8 cellular contexts compared by ENCODE assay signal in the genomic region with DNA sequence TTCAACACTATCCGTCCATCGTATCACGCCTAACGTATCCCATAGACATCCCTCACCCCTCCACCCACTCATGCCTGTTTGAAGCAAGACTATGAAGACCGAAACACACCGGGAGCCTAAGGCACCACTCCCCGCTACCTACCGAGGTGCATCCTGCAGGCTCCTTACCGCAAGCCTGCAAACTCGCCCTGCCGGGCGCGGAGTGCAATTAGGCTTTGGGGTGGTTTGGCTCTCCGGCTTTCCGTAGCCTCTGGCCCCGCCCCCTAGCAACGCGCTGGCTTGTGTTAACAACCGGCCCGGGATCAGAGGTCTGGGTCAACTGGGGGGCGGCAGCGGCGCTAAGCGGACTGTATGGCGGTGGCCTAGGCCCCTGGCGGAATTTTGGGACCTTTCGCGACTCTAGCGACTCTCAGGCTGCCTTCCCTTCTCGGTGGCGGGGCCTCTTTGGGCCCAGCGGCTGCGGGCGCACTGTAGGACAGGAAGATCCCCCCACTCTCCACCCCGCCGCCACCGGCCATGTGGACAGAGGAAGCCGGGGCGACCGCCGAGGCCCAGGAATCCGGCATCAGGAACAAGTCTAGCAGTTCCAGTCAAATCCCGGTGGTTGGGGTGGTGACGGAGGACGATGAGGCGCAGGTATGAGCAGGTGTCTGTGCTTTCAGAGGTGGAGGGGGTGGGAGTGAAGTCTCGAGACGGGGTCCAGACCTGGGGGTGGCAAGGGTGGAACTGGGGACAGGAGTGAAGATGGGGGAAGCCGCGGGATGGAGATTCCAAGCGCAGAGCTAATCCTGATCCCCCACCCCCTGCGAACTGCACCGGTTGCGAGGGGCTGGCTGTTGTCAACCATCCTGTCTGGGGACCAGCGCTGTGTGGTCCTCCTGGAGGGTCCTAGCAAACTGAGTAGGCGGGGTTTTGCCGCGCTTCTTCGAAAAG. TPM values are rescaled to one million over a fixed set of nuclear protein-coding genes. Genes with fewer than 3 reads are reported as not detected.
A peak's percentile ranks its signal among the peaks of the same experiment; 100 is the strongest.
DNase-seq lines count a peak whose midpoint lies in the region; ATAC-seq, FAIRE-seq and TF ChIP-seq lines count a peak whose summit lies in the region.

A gene with protein sequence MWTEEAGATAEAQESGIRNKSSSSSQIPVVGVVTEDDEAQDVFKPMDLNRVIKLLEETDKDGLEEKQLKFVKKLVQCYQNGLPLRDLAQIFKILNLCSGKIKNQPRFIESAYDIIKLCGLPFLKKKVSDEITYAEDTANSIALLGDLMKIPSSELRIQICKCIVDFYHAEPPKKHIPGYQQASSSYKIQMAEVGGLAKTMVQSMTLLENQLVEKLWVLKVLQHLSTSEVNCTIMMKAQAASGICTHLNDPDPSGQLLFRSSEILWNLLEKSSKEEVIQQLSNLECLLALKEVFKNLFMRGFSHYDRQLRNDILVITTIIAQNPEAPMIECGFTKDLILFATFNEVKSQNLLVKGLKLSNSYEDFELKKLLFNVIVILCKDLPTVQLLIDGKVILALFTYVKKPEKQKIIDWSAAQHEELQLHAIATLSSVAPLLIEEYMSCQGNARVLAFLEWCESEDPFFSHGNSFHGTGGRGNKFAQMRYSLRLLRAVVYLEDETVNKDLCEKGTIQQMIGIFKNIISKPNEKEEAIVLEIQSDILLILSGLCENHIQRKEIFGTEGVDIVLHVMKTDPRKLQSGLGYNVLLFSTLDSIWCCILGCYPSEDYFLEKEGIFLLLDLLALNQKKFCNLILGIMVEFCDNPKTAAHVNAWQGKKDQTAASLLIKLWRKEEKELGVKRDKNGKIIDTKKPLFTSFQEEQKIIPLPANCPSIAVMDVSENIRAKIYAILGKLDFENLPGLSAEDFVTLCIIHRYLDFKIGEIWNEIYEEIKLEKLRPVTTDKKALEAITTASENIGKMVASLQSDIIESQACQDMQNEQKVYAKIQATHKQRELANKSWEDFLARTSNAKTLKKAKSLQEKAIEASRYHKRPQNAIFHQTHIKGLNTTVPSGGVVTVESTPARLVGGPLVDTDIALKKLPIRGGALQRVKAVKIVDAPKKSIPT (plus strand): TSS at position 266 of the 933 bp plus-strand sequence. CDS start 251 bp downstream, at position 517.

- peak within 1 kb of the TSS; percentile 91 to 95 (median 92) for H3K4me3 Mint-ChIP-seq in IgD-negative memory B cell
- peak within 1 kb of the TSS; percentile 95 for H3K4me3 Mint-ChIP-seq in activated T-helper 17 cell treated with anti-CD3 and anti-CD28 coated beads, Interleukin-2, amount 50 U/mL, for 72 hours
- H3K4me3 Mint-ChIP-seq in natural killer cell treated with Interleukin-12 subunit alpha and Interleukin-12 subunit beta and Interleukin-15 and Interleukin-18, amount 100 ng/mL, for 72 hours, result peak within 1 kb of the TSS; percentile 95
- H3K4me3 Mint-ChIP-seq in stimulated activated naive B cell treated with anti-CD40 and anti-IgM and Interleukin-4, amounts not matched to agents 10 μg/mL and 1 μg/mL and 100 μg/mL, for 72 hours, result peak within 1 kb of the TSS; percentile 86 to 87

- H3K27ac Mint-ChIP-seq in IgD-negative memory B cell, result peak within 1 kb of the TSS; percentile 72 to 88 (median 74)
- peak within 1 kb of the TSS; percentile 81 for H3K27ac Mint-ChIP-seq in activated T-helper 17 cell treated with anti-CD3 and anti-CD28 coated beads, Interleukin-2, amount 50 U/mL, for 72 hours
- peak within 1 kb of the TSS; percentile 26 to 61 for H3K27ac Mint-ChIP-seq in natural killer cell treated with Interleukin-12 subunit alpha and Interleukin-12 subunit beta and Interleukin-15 and Interleukin-18, amount 100 ng/mL, for 72 hours
- H3K27ac Mint-ChIP-seq in stimulated activated naive B cell treated with anti-CD40 and anti-IgM and Interleukin-4, amounts not matched to agents 10 μg/mL and 1 μg/mL and 100 μg/mL, for 72 hours, result peak within 1 kb of the TSS; percentile 74

- H3K4me3 ChIP-seq in fibroblast of pulmonary artery (replicated peaks; ENCODE audit: low read depth, low read length), result peak within 1 kb of the TSS; percentile 85

- H3K36me3 Mint-ChIP-seq in IgD-negative memory B cell, result peaks cover 4% of the 10 kb centered on the region
- H3K36me3 Mint-ChIP-seq in activated T-helper 17 cell treated with anti-CD3 and anti-CD28 coated beads, Interleukin-2, amount 50 U/mL, for 72 hours (ENCODE audit: low read depth), result no peaks in the 10 kb centered on the region
- H3K36me3 Mint-ChIP-seq in natural killer cell treated with Interleukin-12 subunit alpha and Interleukin-12 subunit beta and Interleukin-15 and Interleukin-18, amount 100 ng/mL, for 72 hours, result peaks cover 4% of the 10 kb centered on the region
- no peaks in the 10 kb centered on the region for H3K36me3 Mint-ChIP-seq in stimulated activated naive B cell treated with anti-CD40 and anti-IgM and Interleukin-4, amounts not matched to agents 10 μg/mL and 1 μg/mL and 100 μg/mL, for 72 hours

- peaks cover 22 to 25% (median 24%) of the 10 kb centered on the region in 3 donors for H3K4me1 Mint-ChIP-seq in IgD-negative memory B cell
- H3K4me1 Mint-ChIP-seq in activated T-helper 17 cell treated with anti-CD3 and anti-CD28 coated beads, Interleukin-2, amount 50 U/mL, for 72 hours, result peaks cover 5% of the 10 kb centered on the region
- H3K4me1 Mint-ChIP-seq in natural killer cell treated with Interleukin-12 subunit alpha and Interleukin-12 subunit beta and Interleukin-15 and Interleukin-18, amount 100 ng/mL, for 72 hours (ENCODE audit: low read depth in 2 of 2), result peaks cover 9 to 13% of the 10 kb centered on the region in 2 donors
- peaks cover 11 to 25% of the 10 kb centered on the region in 2 donors for H3K4me1 Mint-ChIP-seq in stimulated activated naive B cell treated with anti-CD40 and anti-IgM and Interleukin-4, amounts not matched to agents 10 μg/mL and 1 μg/mL and 100 μg/mL, for 72 hours

- ATAC-seq in GM21619 (IDR thresholded peaks at IDR 0.05; ENCODE audit: unreplicated experiment), result peak; percentile 86
- peak; percentile 94 for ATAC-seq in activated T-helper 17 cell treated with anti-CD3 and anti-CD28 coated beads, Interleukin-2, amount 50 U/mL, for 72 hours (replicated peaks)
- peak; percentile 95 for ATAC-seq in natural killer cell treated with Interleukin-12 subunit alpha and Interleukin-12 subunit beta and Interleukin-15 and Interleukin-18, amount 100 ng/mL, for 72 hours
- ATAC-seq in stimulated activated naive B cell treated with anti-CD40 and anti-IgM and Interleukin-4, amounts not matched to agents 10 μg/mL and 1 μg/mL and 100 μg/mL, for 72 hours (replicated peaks), result peak; percentile 95 to 96

- no peak for FAIRE-seq in RCC 7860 (lab: Jason Lieb, UNC)

- DNase-seq in DMS79 treated with DMSO at 0.1 percent for 48 hours (lab: John Stamatoyannopoulos, UW) (peak; percentile 65), RCC 7860 (ENCODE audit: low spot score) (peak; percentile 76), fibroblast of pulmonary artery (ENCODE audit: low read depth) (peak; percentile 90)
- DNase-seq in natural killer cell treated with Interleukin-12 subunit alpha and Interleukin-12 subunit beta and Interleukin-15 and Interleukin-18, amount 100 ng/mL, for 72 hours (ENCODE audit: low spot score), result peak; percentile 89
- DNase-seq in stimulated activated naive B cell treated with anti-CD40 and anti-IgM and Interleukin-4, amounts not matched to agents 10 μg/mL and 1 μg/mL and 100 μg/mL, for 72 hours, result peak; percentile 82

- peak; percentile 50 for TF ChIP-seq CTCF in fibroblast of pulmonary artery (IDR thresholded peaks at IDR 0.05; ENCODE audit: low read length, missing control alignments)

- H3K9me3 Mint-ChIP-seq in IgD-negative memory B cell, result no peaks in the 10 kb centered on the region
- no peaks in the 10 kb centered on the region for H3K9me3 Mint-ChIP-seq in activated T-helper 17 cell treated with anti-CD3 and anti-CD28 coated beads, Interleukin-2, amount 50 U/mL, for 72 hours
- H3K9me3 Mint-ChIP-seq in natural killer cell treated with Interleukin-12 subunit alpha and Interleukin-12 subunit beta and Interleukin-15 and Interleukin-18, amount 100 ng/mL, for 72 hours, result no peaks in the 10 kb centered on the region
- peaks cover 3 to 4% of the 10 kb centered on the region in 2 donors for H3K9me3 Mint-ChIP-seq in stimulated activated naive B cell treated with anti-CD40 and anti-IgM and Interleukin-4, amounts not matched to agents 10 μg/mL and 1 μg/mL and 100 μg/mL, for 72 hours

- peaks cover 16% of the 10 kb centered on the region for H3K27me3 Mint-ChIP-seq in IgD-negative memory B cell
- peaks cover 9% of the 10 kb centered on the region for H3K27me3 Mint-ChIP-seq in activated T-helper 17 cell treated with anti-CD3 and anti-CD28 coated beads, Interleukin-2, amount 50 U/mL, for 72 hours
- H3K27me3 Mint-ChIP-seq in natural killer cell treated with Interleukin-12 subunit alpha and Interleukin-12 subunit beta and Interleukin-15 and Interleukin-18, amount 100 ng/mL, for 72 hours, result peaks cover 33 to 42% of the 10 kb centered on the region in 2 donors
- peaks cover 46 to 66% of the 10 kb centered on the region in 2 donors for H3K27me3 Mint-ChIP-seq in stimulated activated naive B cell treated with anti-CD40 and anti-IgM and Interleukin-4, amounts not matched to agents 10 μg/mL and 1 μg/mL and 100 μg/mL, for 72 hours

RNA-seq across cellular contexts. Expression of the gene that starts here (rescaled TPM):
- 0.54 TPM for polyA plus RNA-seq in IgD-negative memory B cell
- total RNA-seq in activated T-helper 17 cell treated with anti-CD3 and anti-CD28 coated beads, Interleukin-2, amount 50 U/mL, for 72 hours, result under 1 TPM; 0.35 to 0.42 TPM
- under 1 TPM; 0.21 to 0.33 TPM for total RNA-seq in natural killer cell treated with Interleukin-12 subunit alpha and Interleukin-12 subunit beta and Interleukin-15 and Interleukin-18, amount 100 ng/mL, for 72 hours

Comparison
In these comparisons a context has a peak if more than half of its experiments do, and no peak if none do; other contexts are left out.
1. Peak in every context shown above with its lines: DNase-seq, ATAC-seq and H3K4me3 ChIP-seq.
2. Peak in ATAC-seq in activated T-helper 17 cell treated with anti-CD3 and anti-CD28 coated beads, Interleukin-2, amount 50 U/mL, for 72 hours; RNA of the gene not detected or under 1 TPM.
3. Peak in DNase-seq and ATAC-seq in natural killer cell treated with Interleukin-12 subunit alpha and Interleukin-12 subunit beta and Interleukin-15 and Interleukin-18, amount 100 ng/mL, for 72 hours; RNA of the gene not detected or under 1 TPM.